11 cellular contexts compared by ENCODE assay signal in genomic region chr1:203402609-203403337, GRCh38. TPM values are rescaled to one million over a fixed set of nuclear protein-coding genes. Genes with fewer than 3 reads are reported as not detected.
DNase-seq lines count a peak whose midpoint lies in the region; ATAC-seq, FAIRE-seq and TF ChIP-seq lines count a peak whose summit lies in the region.
"Had no signal": no experiment of that assay in that cellular context is flagged by ENCODE, and none has a peak within 500 bp of the region (broad histone marks: within the 10 kb centered on the region; RNA-seq: fewer than 3 reads in every experiment).

No MANE protein-coding gene starts in this region.

- H3K9ac ChIP-seq in fibroblast of lung (ENCODE audit: insufficient read depth, low read length): no peak overlapping the region
- no peak overlapping the region for H3K9ac ChIP-seq in PC-3 (ENCODE audit: low read length)

- FAIRE-seq in GM12892 (lab: Jason Lieb, UNC): no peak

- ATAC-seq in PC-3: no peak

- H3K9me2 ChIP-seq in PC-3 (replicated peaks; ENCODE audit: low read length): no peaks in the 10 kb centered on the region

- CTCF ChIA-PET in PC-3 (lab: Charles Lee): no interaction called here

- H3K27me3 ChIP-seq in fibroblast of lung (ENCODE audit: control insufficient read depth, insufficient read depth, low read length) (no peaks in the 10 kb centered on the region), osteoblast (ENCODE audit: insufficient read depth, low read length) (peaks cover 2% of the 10 kb centered on the region), PC-3 (ENCODE audit: low read length) (peaks cover 72% of the 10 kb centered on the region)

- peak overlapping the region; percentile 65 for H3K4me2 ChIP-seq in fibroblast of lung (ENCODE audit: extremely low read depth, insufficient read depth, low read length)
- peak overlapping the region; percentile 45 for H3K4me2 ChIP-seq in osteoblast (ENCODE audit: insufficient read depth, low read length)
- no peak overlapping the region for H3K4me2 ChIP-seq in PC-3 (ENCODE audit: low read length)

- no peaks in the 10 kb centered on the region for H3F3A ChIP-seq in PC-3 (ENCODE audit: low read length, unreplicated experiment)

- intact Hi-C loops in PC-3 (cut with micrococcal nuclease): no loop called here

- no peaks in the 10 kb centered on the region for H3K9me3 ChIP-seq in fibroblast of lung (ENCODE audit: control insufficient read depth, insufficient read depth, low read depth, low read length)
- H3K9me3 ChIP-seq in osteoblast (ENCODE audit: low read depth, low read length): no peaks in the 10 kb centered on the region
- H3K9me3 ChIP-seq in PC-3 (ENCODE audit: low read length): no peaks in the 10 kb centered on the region

- no peak overlapping the region for H2AFZ ChIP-seq in fibroblast of lung (ENCODE audit: low read length)
- H2AFZ ChIP-seq in osteoblast (ENCODE audit: low read length): peak overlapping the region; percentile 83
- no peak overlapping the region for H2AFZ ChIP-seq in PC-3 (ENCODE audit: low read length)

- H4K20me1 ChIP-seq in fibroblast of lung (ENCODE audit: control insufficient read depth, extremely low read depth, insufficient read depth, low read length): no peaks in the 10 kb centered on the region
- no peaks in the 10 kb centered on the region for H4K20me1 ChIP-seq in osteoblast (ENCODE audit: insufficient read depth, low read length)
- H4K20me1 ChIP-seq in PC-3 (ENCODE audit: low read length): no peaks in the 10 kb centered on the region

- TF ChIP-seq POLR2A in GM12892 (IDR thresholded peaks at IDR 0.05; ENCODE audit: low read depth, low read length): no peak

- no peak overlapping the region for H3K4me3 ChIP-seq in fibroblast of lung (replicated peaks in 1 of 4; ENCODE audit: control extremely low read depth in 1 of 4, insufficient read depth in 1 of 4, low read depth in 3 of 4, low read length in 4 of 4)
- H3K4me3 ChIP-seq in osteoblast (ENCODE audit: insufficient read depth, low read length): no peak overlapping the region
- H3K4me3 ChIP-seq in PC-3 (ENCODE audit: low read length): no peak overlapping the region

- no peak for TF ChIP-seq CTCF in fibroblast of lung (conservative IDR thresholded peaks at IDR 0.05 in 1 of 2, IDR thresholded peaks at IDR 0.05 in 1 of 2; ENCODE audit: low read depth in 1 of 2, low read length in 2 of 2)
- TF ChIP-seq CTCF in osteoblast (IDR thresholded peaks at IDR 0.05; ENCODE audit: extremely low read depth, low read depth, low read length): no peak
- TF ChIP-seq CTCF in PC-3 (conservative IDR thresholded peaks at IDR 0.05; ENCODE audit: low read depth, low read length): no peak

- peak; percentile 78 for DNase-seq in AG20443 (ENCODE audit: low spot score)
- DNase-seq in SIG-M5 treated with dmso at 0.1 percent for 504 hours (lab: John Stamatoyannopoulos, UW; ENCODE audit: unreplicated experiment): peak; percentile 98
- DNase-seq in fibroblast of lung (ENCODE audit: low read depth in 2 of 2): peak; percentile 86 to 99
- DNase-seq in osteoblast (ENCODE audit: insufficient read length, low spot score, missing footprints): no peak
- no peak for DNase-seq in GM12892 (ENCODE audit: insufficient read length)
- no peak for DNase-seq in mucosa of gallbladder (ENCODE audit: low spot score)
- DNase-seq in NCI-H524 (lab: John Stamatoyannopoulos, UW): no peak
- no peak for DNase-seq in PC-3
- DNase-seq: activated effector memory CD4-positive, alpha-beta T cell treated with anti-CD3 and anti-CD28 coated beads, Interleukin-2, amount 50 U/mL, for 16 hours; H9; NCI-H2171 treated with DMSO at 0.1 percent for 48 hours had no signal

- H3K4me1 ChIP-seq in fibroblast of lung (ENCODE audit: control insufficient read depth, extremely low read depth, insufficient read depth, low read length) (peaks cover 24% of the 10 kb centered on the region), osteoblast (ENCODE audit: insufficient read depth, low read length) (peaks cover 15% of the 10 kb centered on the region), PC-3 (ENCODE audit: insufficient read depth, low read length) (no peaks in the 10 kb centered on the region)

- BruUV-seq in PC-3 (replicated peaks; lab: Mats Ljungman, UMichigan): no TSS peak

- H3K79me2 ChIP-seq in fibroblast of lung (ENCODE audit: control insufficient read depth, insufficient read depth, low read length) (no peaks in the 10 kb centered on the region), osteoblast (ENCODE audit: insufficient read depth, low read length) (no peaks in the 10 kb centered on the region), PC-3 (ENCODE audit: low read length) (no peaks in the 10 kb centered on the region)

- H3K27ac ChIP-seq in fibroblast of lung (ENCODE audit: insufficient read depth, low read length) (peak overlapping the region; percentile 52), osteoblast (ENCODE audit: low read depth, low read length) (peak overlapping the region; percentile 76), PC-3 (ENCODE audit: low read length) (no peak overlapping the region)

- no peaks in the 10 kb centered on the region for H3K36me3 ChIP-seq in fibroblast of lung (ENCODE audit: control insufficient read depth, insufficient read depth, low read length)
- H3K36me3 ChIP-seq in osteoblast (ENCODE audit: insufficient read depth, low read length): no peaks in the 10 kb centered on the region
- H3K36me3 ChIP-seq in PC-3 (ENCODE audit: low read depth, low read length): no peaks in the 10 kb centered on the region

- POLR2A ChIA-PET in PC-3 (lab: Charles Lee; ENCODE audit: unreplicated experiment): no interaction called here

RNA-seq across cellular contexts. Expression of gene FMOD, which starts 51.9 kb away (rescaled TPM):
- total RNA-seq in fibroblast of lung (3.3 and 15.4 TPM in 2 replicates), osteoblast (2.9 and 5.9 TPM in 2 replicates), mucosa of gallbladder (272 TPM), PC-3 (2014; rRNA removed) (not detected in 2 replicates)
- 2.9 and 9.0 TPM in 2 replicates for polyA plus RNA-seq in fibroblast of lung
- polyA plus RNA-seq in fibroblast of lung (2012): 2.1 and 7.2 TPM in 2 replicates
- polyA minus RNA-seq in fibroblast of lung (ENCODE audit: low replicate concordance): 2.3 and 4.2 TPM in 2 replicates
- 0.13 TPM for polyA plus RNA-seq in GM12892 (2012; ENCODE audit: missing spikeins)
- total RNA-seq: H9 had no signal

Comparison
In these comparisons a context has a peak if more than half of its experiments do, and no peak if none do; other contexts are left out.
1. DNase-seq: peak in AG20443 (single experiment), SIG-M5 treated with dmso at 0.1 percent for 504 hours (single experiment) and fibroblast of lung (2 of 2); none in osteoblast (single experiment), GM12892 (single experiment), mucosa of gallbladder (single experiment), NCI-H524 (0 of 2) and PC-3 (single experiment).
2. RNA of gene FMOD, which starts 51.9 kb away (total RNA-seq): 272 TPM in mucosa of gallbladder (single experiment); 3.3 to 15.4 TPM in fibroblast of lung, 2.9 to 5.9 TPM in osteoblast and not detected in PC-3; every median in the first group is over 10 times any median in the second.